15 cellular contexts compared by ENCODE assay signal in the genomic region with DNA sequence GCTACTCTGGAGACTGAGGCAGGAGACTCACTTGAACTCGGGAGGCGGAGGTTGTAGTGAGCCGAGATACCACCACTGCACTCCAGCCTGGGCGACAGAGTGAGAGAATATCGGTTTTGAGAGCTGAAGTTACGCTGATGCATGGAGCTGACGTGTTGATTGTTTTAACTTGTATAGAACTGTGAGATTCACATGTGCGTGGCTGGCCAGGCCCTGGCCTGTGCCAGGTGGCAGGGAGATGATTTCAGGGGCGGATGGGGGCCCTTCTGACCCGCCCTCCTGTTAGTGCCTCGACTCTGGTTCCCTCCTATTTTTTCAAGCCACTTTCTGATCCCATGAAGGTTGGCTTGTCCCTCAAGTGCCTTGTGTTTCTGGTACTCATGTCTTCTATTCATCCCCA. TPM values are rescaled to one million over a fixed set of nuclear protein-coding genes. Genes with fewer than 3 reads are reported as not detected.
"Had no signal": no experiment of that assay in that cellular context is flagged by ENCODE, and none has a peak within 500 bp of the region (broad histone marks: within the 10 kb centered on the region; RNA-seq: fewer than 3 reads in every experiment).

No MANE protein-coding gene starts in this region.

- H3K36me3 ChIP-seq: breast epithelium, prostate gland had no signal

- H3K4me3 Mint-ChIP-seq: activated CD4-positive, alpha-beta T cell treated with anti-CD3 and anti-CD28 coated beads, Interleukin-2, amount 10 ng/mL, durations not matched to agents 7 days and 5 days; activated naive CD4-positive, alpha-beta T cell treated with anti-CD3 and anti-CD28 coated beads for 36 hours; activated T-helper 17 cell treated with anti-CD3 and anti-CD28 coated beads, Interleukin-2, amount 50 U/mL, for 72 hours; T-helper 17 cell had no signal

- DNase-seq: activated CD4-positive, alpha-beta T cell treated with anti-CD3 and anti-CD28 coated beads, Interleukin-2, amount 10 ng/mL, durations not matched to agents 7 days and 5 days; activated CD4-positive, CD25-positive, alpha-beta regulatory T cell; activated naive CD4-positive, alpha-beta T cell treated with anti-CD3 and anti-CD28 coated beads for 36 hours; activated T-cell treated with anti-CD3 and anti-CD28 coated beads for 4 hours; foreskin keratinocyte; mesenchymal stem cell; SHP77 treated with DMSO at 0.1 percent for 48 hours; stimulated activated CD4-positive, alpha-beta T cell treated with anti-CD3 and anti-CD28 coated beads, Interleukin-4, amount 100 ng/mL, for 1 hour; stimulated activated CD8-positive, alpha-beta memory T cell treated with anti-CD3 and anti-CD28 coated beads, Interleukin-4, amount 100 ng/mL, for 48 hours; stimulated activated naive CD8-positive, alpha-beta T cell treated with anti-CD3 and anti-CD28 coated beads, Interleukin-15, Interleukin-2, amounts not matched to agents 100 U/mL and 50 U/mL, for 24 hours; T-helper 17 cell had no signal

- H3K27ac Mint-ChIP-seq: activated CD4-positive, alpha-beta T cell treated with anti-CD3 and anti-CD28 coated beads, Interleukin-2, amount 10 ng/mL, durations not matched to agents 7 days and 5 days; activated naive CD4-positive, alpha-beta T cell treated with anti-CD3 and anti-CD28 coated beads for 36 hours; activated T-helper 17 cell treated with anti-CD3 and anti-CD28 coated beads, Interleukin-2, amount 50 U/mL, for 72 hours; T-helper 17 cell had no signal

- H3K9me3 ChIP-seq: breast epithelium, prostate gland had no signal

- H3K4me1 Mint-ChIP-seq: activated CD4-positive, alpha-beta T cell treated with anti-CD3 and anti-CD28 coated beads, Interleukin-2, amount 10 ng/mL, durations not matched to agents 7 days and 5 days; activated T-helper 17 cell treated with anti-CD3 and anti-CD28 coated beads, Interleukin-2, amount 50 U/mL, for 72 hours; T-helper 17 cell had no signal

- H3K9me3 Mint-ChIP-seq: activated CD4-positive, alpha-beta T cell treated with anti-CD3 and anti-CD28 coated beads, Interleukin-2, amount 10 ng/mL, durations not matched to agents 7 days and 5 days; activated naive CD4-positive, alpha-beta T cell treated with anti-CD3 and anti-CD28 coated beads for 36 hours; activated T-helper 17 cell treated with anti-CD3 and anti-CD28 coated beads, Interleukin-2, amount 50 U/mL, for 72 hours had no signal

- H3K27ac ChIP-seq: foreskin keratinocyte, prostate gland had no signal

- H3K4me1 ChIP-seq: breast epithelium, foreskin keratinocyte, prostate gland had no signal

- H3K27me3 ChIP-seq: breast epithelium had no signal

- ATAC-seq: activated T-helper 17 cell treated with anti-CD3 and anti-CD28 coated beads, Interleukin-2, amount 50 U/mL, for 72 hours; foreskin keratinocyte; stimulated activated naive CD8-positive, alpha-beta T cell treated with anti-CD3 and anti-CD28 coated beads, Interleukin-15, Interleukin-2, amounts not matched to agents 100 U/mL and 50 U/mL, for 24 hours; T-helper 17 cell had no signal

- H3K4me3 ChIP-seq: breast epithelium, prostate gland had no signal

RNA-seq across cellular contexts. Expression of a gene that starts 25.7 kb away (rescaled TPM):
- total RNA-seq: activated CD4-positive, alpha-beta T cell treated with anti-CD3 and anti-CD28 coated beads, Interleukin-2, amount 10 ng/mL, durations not matched to agents 7 days and 5 days; activated CD8-positive, alpha-beta memory T cell treated with anti-CD3 and anti-CD28 coated beads for 36 hours; activated naive CD4-positive, alpha-beta T cell treated with anti-CD3 and anti-CD28 coated beads for 36 hours; activated T-helper 17 cell treated with anti-CD3 and anti-CD28 coated beads, Interleukin-2, amount 50 U/mL, for 72 hours; T-helper 17 cell had no signal
